ENCODE assay signal across 1 cellular context in genomic region chr14:25015761-25016160, GRCh38.
TF ChIP-seq lines count a peak whose summit lies in the region.

No MANE protein-coding gene starts in this region.

TF ChIP-seq in HepG2, 621 proteins besides CTCF, POLR2A, EP300 and RAD21 (continued from another document):
- TF ChIP-seq, protein P1, sequence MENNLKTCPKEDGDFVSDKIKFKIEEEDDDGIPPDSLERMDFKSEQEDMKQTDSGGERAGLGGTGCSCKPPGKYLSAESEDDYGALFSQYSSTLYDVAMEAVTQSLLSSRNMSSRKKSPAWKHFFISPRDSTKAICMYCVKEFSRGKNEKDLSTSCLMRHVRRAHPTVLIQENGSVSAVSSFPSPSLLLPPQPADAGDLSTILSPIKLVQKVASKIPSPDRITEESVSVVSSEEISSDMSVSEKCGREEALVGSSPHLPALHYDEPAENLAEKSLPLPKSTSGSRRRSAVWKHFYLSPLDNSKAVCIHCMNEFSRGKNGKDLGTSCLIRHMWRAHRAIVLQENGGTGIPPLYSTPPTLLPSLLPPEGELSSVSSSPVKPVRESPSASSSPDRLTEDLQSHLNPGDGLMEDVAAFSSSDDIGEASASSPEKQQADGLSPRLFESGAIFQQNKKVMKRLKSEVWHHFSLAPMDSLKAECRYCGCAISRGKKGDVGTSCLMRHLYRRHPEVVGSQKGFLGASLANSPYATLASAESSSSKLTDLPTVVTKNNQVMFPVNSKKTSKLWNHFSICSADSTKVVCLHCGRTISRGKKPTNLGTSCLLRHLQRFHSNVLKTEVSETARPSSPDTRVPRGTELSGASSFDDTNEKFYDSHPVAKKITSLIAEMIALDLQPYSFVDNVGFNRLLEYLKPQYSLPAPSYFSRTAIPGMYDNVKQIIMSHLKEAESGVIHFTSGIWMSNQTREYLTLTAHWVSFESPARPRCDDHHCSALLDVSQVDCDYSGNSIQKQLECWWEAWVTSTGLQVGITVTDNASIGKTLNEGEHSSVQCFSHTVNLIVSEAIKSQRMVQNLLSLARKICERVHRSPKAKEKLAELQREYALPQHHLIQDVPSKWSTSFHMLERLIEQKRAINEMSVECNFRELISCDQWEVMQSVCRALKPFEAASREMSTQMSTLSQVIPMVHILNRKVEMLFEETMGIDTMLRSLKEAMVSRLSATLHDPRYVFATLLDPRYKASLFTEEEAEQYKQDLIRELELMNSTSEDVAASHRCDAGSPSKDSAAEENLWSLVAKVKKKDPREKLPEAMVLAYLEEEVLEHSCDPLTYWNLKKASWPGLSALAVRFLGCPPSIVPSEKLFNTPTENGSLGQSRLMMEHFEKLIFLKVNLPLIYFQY (CRISPR knock-in tag; IDR thresholded peaks at IDR 0.05; ENCODE audit: borderline replicate concordance): no peak
- no peak for TF ChIP-seq SAFB2 (CRISPR knock-in tag; IDR thresholded peaks at IDR 0.05; ENCODE audit: borderline replicate concordance, low read depth)
- no peak for TF ChIP-seq SOX5 (CRISPR knock-in tag; IDR thresholded peaks at IDR 0.05; ENCODE audit: borderline replicate concordance)
- no peak for TF ChIP-seq ZNF577 (CRISPR knock-in tag; IDR thresholded peaks at IDR 0.05; ENCODE audit: borderline replicate concordance, low read depth)
- TF ChIP-seq GABPA (IDR thresholded peaks at IDR 0.05; ENCODE audit: low read depth, low read length): no peak
- no peak for TF ChIP-seq GABPA (CRISPR knock-in tag; IDR thresholded peaks at IDR 0.05; ENCODE audit: low read depth)
- TF ChIP-seq, protein P2, sequence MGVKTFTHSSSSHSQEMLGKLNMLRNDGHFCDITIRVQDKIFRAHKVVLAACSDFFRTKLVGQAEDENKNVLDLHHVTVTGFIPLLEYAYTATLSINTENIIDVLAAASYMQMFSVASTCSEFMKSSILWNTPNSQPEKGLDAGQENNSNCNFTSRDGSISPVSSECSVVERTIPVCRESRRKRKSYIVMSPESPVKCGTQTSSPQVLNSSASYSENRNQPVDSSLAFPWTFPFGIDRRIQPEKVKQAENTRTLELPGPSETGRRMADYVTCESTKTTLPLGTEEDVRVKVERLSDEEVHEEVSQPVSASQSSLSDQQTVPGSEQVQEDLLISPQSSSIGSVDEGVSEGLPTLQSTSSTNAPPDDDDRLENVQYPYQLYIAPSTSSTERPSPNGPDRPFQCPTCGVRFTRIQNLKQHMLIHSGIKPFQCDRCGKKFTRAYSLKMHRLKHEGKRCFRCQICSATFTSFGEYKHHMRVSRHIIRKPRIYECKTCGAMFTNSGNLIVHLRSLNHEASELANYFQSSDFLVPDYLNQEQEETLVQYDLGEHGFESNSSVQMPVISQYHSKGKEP (CRISPR knock-in tag; IDR thresholded peaks at IDR 0.05): no peak
- TF ChIP-seq MAFK (conservative IDR thresholded peaks at IDR 0.05 in 1 of 2, IDR thresholded peaks at IDR 0.05 in 1 of 2; ENCODE audit: low read length in 2 of 2): no peak
- TF ChIP-seq RARA (CRISPR knock-in tag; IDR thresholded peaks at IDR 0.05): 0 out of 2 replicates have a peak, but pooled peaks have one; percentile 38
- TF ChIP-seq CHD4 (IDR thresholded peaks at IDR 0.05; ENCODE audit: borderline replicate concordance, low read length): no peak
- TF ChIP-seq HHEX (CRISPR knock-in tag; IDR thresholded peaks at IDR 0.05): no peak
- no peak for TF ChIP-seq ELF1 (CRISPR knock-in tag; IDR thresholded peaks at IDR 0.05)
- TF ChIP-seq HDAC1 (CRISPR knock-in tag; IDR thresholded peaks at IDR 0.05): peak; percentile 26; the same call in 1 of the 2 replicates
- TF ChIP-seq ZNF776 (CRISPR knock-in tag; IDR thresholded peaks at IDR 0.05): no peak
- no peak for TF ChIP-seq IKZF1 (IDR thresholded peaks at IDR 0.05)
- TF ChIP-seq ZSCAN29 (CRISPR knock-in tag; conservative IDR thresholded peaks at IDR 0.05): no peak
- TF ChIP-seq, protein P3, sequence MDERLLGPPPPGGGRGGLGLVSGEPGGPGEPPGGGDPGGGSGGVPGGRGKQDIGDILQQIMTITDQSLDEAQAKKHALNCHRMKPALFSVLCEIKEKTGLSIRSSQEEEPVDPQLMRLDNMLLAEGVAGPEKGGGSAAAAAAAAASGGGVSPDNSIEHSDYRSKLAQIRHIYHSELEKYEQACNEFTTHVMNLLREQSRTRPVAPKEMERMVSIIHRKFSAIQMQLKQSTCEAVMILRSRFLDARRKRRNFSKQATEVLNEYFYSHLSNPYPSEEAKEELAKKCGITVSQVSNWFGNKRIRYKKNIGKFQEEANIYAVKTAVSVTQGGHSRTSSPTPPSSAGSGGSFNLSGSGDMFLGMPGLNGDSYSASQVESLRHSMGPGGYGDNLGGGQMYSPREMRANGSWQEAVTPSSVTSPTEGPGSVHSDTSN (CRISPR knock-in tag; IDR thresholded peaks at IDR 0.05): no peak
- no peak for TF ChIP-seq HNRNPH1 (optimal IDR thresholded peaks at IDR 0.05; ENCODE audit: low read depth, low read length)
- TF ChIP-seq SOX6 (IDR thresholded peaks at IDR 0.05): no peak
- peak; percentile 46; the same call in 1 of the 2 replicates for TF ChIP-seq SOX6 (CRISPR knock-in tag; IDR thresholded peaks at IDR 0.05)
- no peak for TF ChIP-seq ZNF609 (CRISPR knock-in tag; IDR thresholded peaks at IDR 0.05; ENCODE audit: borderline replicate concordance)
- TF ChIP-seq SALL2 (CRISPR knock-in tag; IDR thresholded peaks at IDR 0.05): no peak
- TF ChIP-seq UBTF (CRISPR knock-in tag; IDR thresholded peaks at IDR 0.05): no peak
- no peak for TF ChIP-seq YEATS4 (CRISPR knock-in tag; IDR thresholded peaks at IDR 0.05; ENCODE audit: borderline replicate concordance)
- TF ChIP-seq SALL1 (CRISPR knock-in tag; IDR thresholded peaks at IDR 0.05): peak; percentile 64; the same call in 1 of the 2 replicates
- TF ChIP-seq, protein P4, sequence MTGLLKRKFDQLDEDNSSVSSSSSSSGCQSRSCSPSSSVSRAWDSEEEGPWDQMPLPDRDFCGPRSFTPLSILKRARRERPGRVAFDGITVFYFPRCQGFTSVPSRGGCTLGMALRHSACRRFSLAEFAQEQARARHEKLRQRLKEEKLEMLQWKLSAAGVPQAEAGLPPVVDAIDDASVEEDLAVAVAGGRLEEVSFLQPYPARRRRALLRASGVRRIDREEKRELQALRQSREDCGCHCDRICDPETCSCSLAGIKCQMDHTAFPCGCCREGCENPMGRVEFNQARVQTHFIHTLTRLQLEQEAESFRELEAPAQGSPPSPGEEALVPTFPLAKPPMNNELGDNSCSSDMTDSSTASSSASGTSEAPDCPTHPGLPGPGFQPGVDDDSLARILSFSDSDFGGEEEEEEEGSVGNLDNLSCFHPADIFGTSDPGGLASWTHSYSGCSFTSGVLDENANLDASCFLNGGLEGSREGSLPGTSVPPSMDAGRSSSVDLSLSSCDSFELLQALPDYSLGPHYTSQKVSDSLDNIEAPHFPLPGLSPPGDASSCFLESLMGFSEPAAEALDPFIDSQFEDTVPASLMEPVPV (CRISPR knock-in tag; IDR thresholded peaks at IDR 0.05): no peak
- TF ChIP-seq MEF2D (CRISPR knock-in tag; IDR thresholded peaks at IDR 0.05): no peak
- no peak for TF ChIP-seq NFRKB (IDR thresholded peaks at IDR 0.05)
- TF ChIP-seq CENPT (CRISPR knock-in tag; IDR thresholded peaks at IDR 0.05; ENCODE audit: low read depth): no peak
- TF ChIP-seq ZNF550 (CRISPR knock-in tag; IDR thresholded peaks at IDR 0.05; ENCODE audit: borderline replicate concordance): no peak
